In the genomic region with DNA sequence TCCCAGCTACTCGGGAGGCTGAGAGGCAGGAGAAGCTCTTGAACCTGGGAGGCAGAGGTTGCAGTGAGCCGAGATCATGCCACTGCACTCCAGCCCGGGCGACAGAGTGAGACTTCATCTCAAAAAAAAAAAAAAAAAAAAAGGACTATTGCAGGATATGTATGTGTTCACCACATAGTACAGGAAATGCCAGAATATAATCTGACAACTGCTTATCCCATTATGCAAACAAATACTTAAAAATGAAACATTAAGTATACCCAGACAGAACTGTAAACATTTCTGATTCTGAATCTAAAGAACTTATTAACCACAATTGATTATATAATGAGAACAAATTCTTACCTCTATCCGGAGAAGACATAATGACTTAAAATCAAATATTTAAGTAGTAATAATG, we compare ENCODE assay signal across 1 cellular context.
TF ChIP-seq lines count a peak whose summit lies in the region.

No MANE protein-coding gene starts in this region.

TF ChIP-seq in HCT116, 20 proteins besides CTCF, POLR2A, EP300 and RAD21 (continued from another document):
- TF ChIP-seq, protein P1, sequence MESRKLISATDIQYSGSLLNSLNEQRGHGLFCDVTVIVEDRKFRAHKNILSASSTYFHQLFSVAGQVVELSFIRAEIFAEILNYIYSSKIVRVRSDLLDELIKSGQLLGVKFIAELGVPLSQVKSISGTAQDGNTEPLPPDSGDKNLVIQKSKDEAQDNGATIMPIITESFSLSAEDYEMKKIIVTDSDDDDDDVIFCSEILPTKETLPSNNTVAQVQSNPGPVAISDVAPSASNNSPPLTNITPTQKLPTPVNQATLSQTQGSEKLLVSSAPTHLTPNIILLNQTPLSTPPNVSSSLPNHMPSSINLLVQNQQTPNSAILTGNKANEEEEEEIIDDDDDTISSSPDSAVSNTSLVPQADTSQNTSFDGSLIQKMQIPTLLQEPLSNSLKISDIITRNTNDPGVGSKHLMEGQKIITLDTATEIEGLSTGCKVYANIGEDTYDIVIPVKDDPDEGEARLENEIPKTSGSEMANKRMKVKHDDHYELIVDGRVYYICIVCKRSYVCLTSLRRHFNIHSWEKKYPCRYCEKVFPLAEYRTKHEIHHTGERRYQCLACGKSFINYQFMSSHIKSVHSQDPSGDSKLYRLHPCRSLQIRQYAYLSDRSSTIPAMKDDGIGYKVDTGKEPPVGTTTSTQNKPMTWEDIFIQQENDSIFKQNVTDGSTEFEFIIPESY (IDR thresholded peaks at IDR 0.05; ENCODE audit: extremely low read depth, insufficient replicate concordance, low read length): no peak
- TF ChIP-seq EGR1 (IDR thresholded peaks at IDR 0.05; ENCODE audit: low read depth) (no peak), FOSL1 (IDR thresholded peaks at IDR 0.05; ENCODE audit: low read depth) (no peak), TCF7L2 (IDR thresholded peaks at IDR 0.05; ENCODE audit: borderline replicate concordance, extremely low read depth, insufficient read depth, insufficient read length) (no peak), SP1 (IDR thresholded peaks at IDR 0.05; ENCODE audit: low read depth) (no peak), SRF (IDR thresholded peaks at IDR 0.05; ENCODE audit: low read depth) (no peak), CBX3 (IDR thresholded peaks at IDR 0.05; ENCODE audit: low read depth) (no peak), ZNF274 (IDR thresholded peaks at IDR 0.05; ENCODE audit: low read depth, low read length) (no peak), ZFX (IDR thresholded peaks at IDR 0.05) (no peak), ELF1 (IDR thresholded peaks at IDR 0.05; ENCODE audit: borderline replicate concordance, low read depth) (no peak), CEBPB (IDR thresholded peaks at IDR 0.05; ENCODE audit: low read depth) (no peak), EZH2phosphoT487 (IDR thresholded peaks at IDR 0.05; ENCODE audit: borderline replicate concordance) (no peak), EZH2 (IDR thresholded peaks at IDR 0.05) (no peak), YY1 (IDR thresholded peaks at IDR 0.05; ENCODE audit: extremely low read depth, insufficient replicate concordance, low read depth, low read length) (no peak), POLR2AphosphoS5 (IDR thresholded peaks at IDR 0.05; ENCODE audit: low read depth, low read length) (no peak), SIN3A (IDR thresholded peaks at IDR 0.05; ENCODE audit: low read depth) (no peak)
TF ChIP-seq in HCT116: peak in this region for 0.
